In genomic region chr16:58392215-58393137, GRCh38 we compare ENCODE assay signal across 1 cellular context.
TF ChIP-seq lines count a peak whose summit lies in the region.

GINS3 (plus strand) TSS chr16:58392471; CDS start chr16:58392602, 131 bp downstream.

TF ChIP-seq in HEK293, 187 proteins besides CTCF, POLR2A, EP300 and RAD21 (continued from another document and continues in another):
- TF ChIP-seq ZNF10 (tag by site-specific recombination; IDR thresholded peaks at IDR 0.05) = peak; percentile 59; the same call in 1 of the 2 replicates
- TF ChIP-seq, protein P1, sequence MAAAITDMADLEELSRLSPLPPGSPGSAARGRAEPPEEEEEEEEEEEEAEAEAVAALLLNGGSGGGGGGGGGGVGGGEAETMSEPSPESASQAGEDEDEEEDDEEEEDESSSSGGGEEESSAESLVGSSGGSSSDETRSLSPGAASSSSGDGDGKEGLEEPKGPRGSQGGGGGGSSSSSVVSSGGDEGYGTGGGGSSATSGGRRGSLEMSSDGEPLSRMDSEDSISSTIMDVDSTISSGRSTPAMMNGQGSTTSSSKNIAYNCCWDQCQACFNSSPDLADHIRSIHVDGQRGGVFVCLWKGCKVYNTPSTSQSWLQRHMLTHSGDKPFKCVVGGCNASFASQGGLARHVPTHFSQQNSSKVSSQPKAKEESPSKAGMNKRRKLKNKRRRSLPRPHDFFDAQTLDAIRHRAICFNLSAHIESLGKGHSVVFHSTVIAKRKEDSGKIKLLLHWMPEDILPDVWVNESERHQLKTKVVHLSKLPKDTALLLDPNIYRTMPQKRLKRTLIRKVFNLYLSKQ (tag by site-specific recombination; IDR thresholded peaks at IDR 0.05; ENCODE audit: borderline replicate concordance) = no peak
- TF ChIP-seq ZNF624 (tag by site-specific recombination; IDR thresholded peaks at IDR 0.05) = no peak
- TF ChIP-seq ZNF112 (tag by site-specific recombination; IDR thresholded peaks at IDR 0.05) = no peak
- no peak for TF ChIP-seq ZNF596 (tag by site-specific recombination; IDR thresholded peaks at IDR 0.05)
- no peak for TF ChIP-seq MYNN (tag by site-specific recombination; IDR thresholded peaks at IDR 0.05; ENCODE audit: borderline replicate concordance)
- peak; percentile 34 for TF ChIP-seq KLF9 (tag by site-specific recombination; IDR thresholded peaks at IDR 0.05; ENCODE audit: low read depth)
- TF ChIP-seq ZBTB8A (tag by site-specific recombination; IDR thresholded peaks at IDR 0.05) = peak; percentile 64
- peak; percentile 69; the same call in 1 of the 2 replicates for TF ChIP-seq ZFP37 (tag by site-specific recombination; IDR thresholded peaks at IDR 0.05)
- TF ChIP-seq ZNF670 (tag by site-specific recombination; IDR thresholded peaks at IDR 0.05; ENCODE audit: low read depth) = no peak
- TF ChIP-seq ZNF114 (tag by site-specific recombination; IDR thresholded peaks at IDR 0.05) = no peak
- no peak for TF ChIP-seq ZNF26 (tag by site-specific recombination; IDR thresholded peaks at IDR 0.05)
- TF ChIP-seq FEZF1 (tag by site-specific recombination; IDR thresholded peaks at IDR 0.05) = peak; percentile 33; the same call in 1 of the 2 replicates
- no peak for TF ChIP-seq ZNF37A (tag by site-specific recombination; IDR thresholded peaks at IDR 0.05)
- 0 out of 2 replicates have a peak, but pooled peaks have one; percentile 29 for TF ChIP-seq ZFHX2 (tag by site-specific recombination; conservative IDR thresholded peaks at IDR 0.05)
- 0 out of 2 replicates have a peak, but pooled peaks have one; percentile 49 for TF ChIP-seq EGR2 (tag by site-specific recombination; IDR thresholded peaks at IDR 0.05; ENCODE audit: low read depth)
- peak; percentile 77 for TF ChIP-seq ZNF843 (tag by site-specific recombination; IDR thresholded peaks at IDR 0.05)
- TF ChIP-seq ZNF132 (tag by site-specific recombination; IDR thresholded peaks at IDR 0.05; ENCODE audit: borderline replicate concordance) = no peak
- TF ChIP-seq ZNF292 (tag by site-specific recombination; IDR thresholded peaks at IDR 0.05; ENCODE audit: borderline replicate concordance, low read depth) = no peak
- peak; percentile 63 for TF ChIP-seq SP3 (tag by site-specific recombination; IDR thresholded peaks at IDR 0.05)
- TF ChIP-seq ZNF707 (tag by site-specific recombination; IDR thresholded peaks at IDR 0.05) = no peak
- peak; percentile 64; the same call in 1 of the 2 replicates for TF ChIP-seq ZNF701 (tag by site-specific recombination; IDR thresholded peaks at IDR 0.05)
- TF ChIP-seq ZNF518A (tag by site-specific recombination; conservative IDR thresholded peaks at IDR 0.05; ENCODE audit: low read depth) = peak; percentile 92
- TF ChIP-seq ZNF560 (tag by site-specific recombination; IDR thresholded peaks at IDR 0.05; ENCODE audit: borderline replicate concordance) = no peak
- peak; percentile 12; the same call in 1 of the 2 replicates for TF ChIP-seq ZNF626 (tag by site-specific recombination; IDR thresholded peaks at IDR 0.05)
- TF ChIP-seq, protein P2, sequence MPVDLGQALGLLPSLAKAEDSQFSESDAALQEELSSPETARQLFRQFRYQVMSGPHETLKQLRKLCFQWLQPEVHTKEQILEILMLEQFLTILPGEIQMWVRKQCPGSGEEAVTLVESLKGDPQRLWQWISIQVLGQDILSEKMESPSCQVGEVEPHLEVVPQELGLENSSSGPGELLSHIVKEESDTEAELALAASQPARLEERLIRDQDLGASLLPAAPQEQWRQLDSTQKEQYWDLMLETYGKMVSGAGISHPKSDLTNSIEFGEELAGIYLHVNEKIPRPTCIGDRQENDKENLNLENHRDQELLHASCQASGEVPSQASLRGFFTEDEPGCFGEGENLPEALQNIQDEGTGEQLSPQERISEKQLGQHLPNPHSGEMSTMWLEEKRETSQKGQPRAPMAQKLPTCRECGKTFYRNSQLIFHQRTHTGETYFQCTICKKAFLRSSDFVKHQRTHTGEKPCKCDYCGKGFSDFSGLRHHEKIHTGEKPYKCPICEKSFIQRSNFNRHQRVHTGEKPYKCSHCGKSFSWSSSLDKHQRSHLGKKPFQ (tag by site-specific recombination; IDR thresholded peaks at IDR 0.05) = 0 out of 2 replicates have a peak, but pooled peaks have one; percentile 36
- TF ChIP-seq, protein P3, sequence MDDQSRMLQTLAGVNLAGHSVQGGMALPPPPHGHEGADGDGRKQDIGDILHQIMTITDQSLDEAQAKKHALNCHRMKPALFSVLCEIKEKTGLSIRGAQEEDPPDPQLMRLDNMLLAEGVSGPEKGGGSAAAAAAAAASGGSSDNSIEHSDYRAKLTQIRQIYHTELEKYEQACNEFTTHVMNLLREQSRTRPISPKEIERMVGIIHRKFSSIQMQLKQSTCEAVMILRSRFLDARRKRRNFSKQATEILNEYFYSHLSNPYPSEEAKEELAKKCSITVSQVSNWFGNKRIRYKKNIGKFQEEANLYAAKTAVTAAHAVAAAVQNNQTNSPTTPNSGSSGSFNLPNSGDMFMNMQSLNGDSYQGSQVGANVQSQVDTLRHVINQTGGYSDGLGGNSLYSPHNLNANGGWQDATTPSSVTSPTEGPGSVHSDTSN (CRISPR knock-in tag; IDR thresholded peaks at IDR 0.05) = 0 out of 2 replicates have a peak, but pooled peaks have one; percentile 35
- no peak for TF ChIP-seq ZNF184 (tag by site-specific recombination; IDR thresholded peaks at IDR 0.05)
- no peak for TF ChIP-seq ZNF837 (tag by site-specific recombination; IDR thresholded peaks at IDR 0.05)
- TF ChIP-seq YY2 (tag by site-specific recombination; IDR thresholded peaks at IDR 0.05) = peak; percentile 85; the same call in 1 of the 2 replicates
- peak; percentile 47; the same call in 1 of the 2 replicates for TF ChIP-seq REPIN1 (tag by site-specific recombination; IDR thresholded peaks at IDR 0.05; ENCODE audit: low read depth)
- TF ChIP-seq YY1 (tag by site-specific recombination; IDR thresholded peaks at IDR 0.05) = no peak; the same call in 1 of the 2 replicates
- TF ChIP-seq ZNF558 (tag by site-specific recombination; IDR thresholded peaks at IDR 0.05) = peak; percentile 52; the same call in 1 of the 2 replicates
- peak; percentile 96 for TF ChIP-seq ZNF76 (tag by site-specific recombination; IDR thresholded peaks at IDR 0.05; ENCODE audit: borderline replicate concordance, low read depth)
- TF ChIP-seq SALL2 (tag by site-specific recombination; IDR thresholded peaks at IDR 0.05; ENCODE audit: borderline replicate concordance) = no peak
- peak; percentile 53 for TF ChIP-seq ZNF366 (tag by site-specific recombination; conservative IDR thresholded peaks at IDR 0.05)
- TF ChIP-seq TCF7L2 (IDR thresholded peaks at IDR 0.05; ENCODE audit: borderline replicate concordance, low read depth, low read length) = no peak
- TF ChIP-seq ZNF121 (tag by site-specific recombination; IDR thresholded peaks at IDR 0.05) = no peak; the same call in 1 of the 2 replicates
- peak; percentile 82 for TF ChIP-seq GLIS1 (tag by site-specific recombination; IDR thresholded peaks at IDR 0.05)
- peak; percentile 55 for TF ChIP-seq ZBTB26 (tag by site-specific recombination; optimal IDR thresholded peaks at IDR 0.05)
- TF ChIP-seq, protein P4, sequence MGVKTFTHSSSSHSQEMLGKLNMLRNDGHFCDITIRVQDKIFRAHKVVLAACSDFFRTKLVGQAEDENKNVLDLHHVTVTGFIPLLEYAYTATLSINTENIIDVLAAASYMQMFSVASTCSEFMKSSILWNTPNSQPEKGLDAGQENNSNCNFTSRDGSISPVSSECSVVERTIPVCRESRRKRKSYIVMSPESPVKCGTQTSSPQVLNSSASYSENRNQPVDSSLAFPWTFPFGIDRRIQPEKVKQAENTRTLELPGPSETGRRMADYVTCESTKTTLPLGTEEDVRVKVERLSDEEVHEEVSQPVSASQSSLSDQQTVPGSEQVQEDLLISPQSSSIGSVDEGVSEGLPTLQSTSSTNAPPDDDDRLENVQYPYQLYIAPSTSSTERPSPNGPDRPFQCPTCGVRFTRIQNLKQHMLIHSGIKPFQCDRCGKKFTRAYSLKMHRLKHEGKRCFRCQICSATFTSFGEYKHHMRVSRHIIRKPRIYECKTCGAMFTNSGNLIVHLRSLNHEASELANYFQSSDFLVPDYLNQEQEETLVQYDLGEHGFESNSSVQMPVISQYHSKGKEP (tag by site-specific recombination; IDR thresholded peaks at IDR 0.05) = peak; percentile 53; the same call in 1 of the 2 replicates
- TF ChIP-seq ZNF473 (tag by site-specific recombination; IDR thresholded peaks at IDR 0.05) = no peak
- peak; percentile 61; the same call in 1 of the 2 replicates for TF ChIP-seq ZBTB48 (tag by site-specific recombination; IDR thresholded peaks at IDR 0.05)
- TF ChIP-seq SP2 (tag by site-specific recombination; IDR thresholded peaks at IDR 0.05) = no peak; the same call in 1 of the 2 replicates
- no peak for TF ChIP-seq ZSCAN16 (tag by site-specific recombination; IDR thresholded peaks at IDR 0.05)
- TF ChIP-seq ZNF341 (tag by site-specific recombination; IDR thresholded peaks at IDR 0.05; ENCODE audit: low read depth) = no peak
- TF ChIP-seq PATZ1 (tag by site-specific recombination; IDR thresholded peaks at IDR 0.05) = peak; percentile 98
- TF ChIP-seq ZBTB7A (tag by site-specific recombination; IDR thresholded peaks at IDR 0.05; ENCODE audit: low read depth) = peak; percentile 62
